Comparison of ENCODE assay signal across 31 cellular contexts in the genomic region with DNA sequence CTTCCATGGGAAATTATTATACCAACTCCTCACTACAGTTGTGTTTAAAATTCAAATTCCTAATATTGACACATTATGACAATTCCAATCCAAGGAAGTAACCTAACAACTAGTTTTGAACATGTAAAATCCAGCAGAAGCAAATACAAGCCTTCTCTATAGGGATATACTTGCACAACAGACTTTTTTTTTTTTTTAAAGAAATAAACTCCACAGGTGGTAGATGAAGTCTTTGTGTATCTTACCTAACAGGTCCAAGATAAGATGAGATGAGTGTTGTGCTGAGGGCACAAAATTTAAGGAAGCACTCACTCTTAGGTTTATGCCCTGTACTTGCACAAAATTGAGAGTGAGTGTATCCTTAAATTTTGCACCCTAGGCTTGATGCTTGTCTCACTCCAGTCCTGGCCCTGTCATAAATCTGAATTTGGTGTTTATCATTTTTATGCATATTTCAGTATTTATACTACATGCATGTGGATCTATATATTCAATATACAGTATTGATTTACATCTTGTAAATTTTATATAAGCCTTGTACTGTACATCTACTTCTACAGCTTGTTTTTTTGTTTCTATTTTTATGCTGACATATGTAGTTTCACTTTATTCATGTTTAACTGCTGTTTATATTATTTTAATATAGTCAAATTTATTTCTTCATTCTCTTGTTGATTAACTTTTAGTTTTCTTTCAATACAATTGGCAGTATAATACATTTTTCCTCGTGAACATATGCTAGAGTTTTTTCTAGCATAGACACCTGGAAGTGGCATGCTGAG.
"Had no signal": no experiment of that assay in that cellular context is flagged by ENCODE, and none has a peak within 500 bp of the region (broad histone marks: within the 10 kb centered on the region; RNA-seq: fewer than 3 reads in every experiment).

No MANE protein-coding gene starts in this region.

- ATAC-seq: activated CD4-positive, CD25-positive, alpha-beta regulatory T cell treated with anti-CD3 and anti-CD28 coated beads, Interleukin-2, amount 50 U/mL, for 24 hours; effector memory CD8-positive, alpha-beta T cell; gastroesophageal sphincter; lower lobe of right lung; mucosa of descending colon; sciatic nerve; stimulated activated memory B cell treated with anti-CD40 and anti-IgM and Interleukin-4, amounts not matched to agents 10 μg/mL and 1 μg/mL and 100 μg/mL, for 72 hours; stimulated activated naive CD8-positive, alpha-beta T cell treated with anti-CD3 and anti-CD28 coated beads, Interleukin-15, amount 100 ng/mL, for 72 hours had no signal

- H3K36me3 ChIP-seq: adrenal gland, ascending aorta, colonic mucosa, gastroesophageal sphincter, lower lobe of right lung, ovary, WERI-Rb-1 had no signal

- H3K4me3 ChIP-seq: adrenal gland, ascending aorta, cardiac muscle cell, colonic mucosa, gastroesophageal sphincter, hepatocyte, lower lobe of right lung, mucosa of descending colon, ovary, skin epidermis had no signal

- DNase-seq: activated CD4-positive, alpha-beta memory T cell treated with anti-CD3 and anti-CD28 coated beads for 36 hours; activated CD4-positive, alpha-beta T cell treated with anti-CD3 and anti-CD28 coated beads, Interleukin-2, amount 10 ng/mL, durations not matched to agents 24 days and 14 days; activated CD8-positive, alpha-beta memory T cell treated with anti-CD3 and anti-CD28 coated beads, Interleukin-2, amount 50 U/mL, for 4 hours; activated effector memory CD4-positive, alpha-beta T cell treated with anti-CD3 and anti-CD28 coated beads, Interleukin-2, amount 50 U/mL, for 16 hours; activated naive CD4-positive, alpha-beta T cell treated with anti-CD3 and anti-CD28 coated beads for 36 hours; activated naive CD8-positive, alpha-beta T cell treated with anti-CD3 and anti-CD28 coated beads for 36 hours; activated T-cell treated with anti-CD3 and anti-CD28 coated beads, Interleukin-2, amount 50 U/mL, for 1 hour; adrenal gland; cerebellar nuclear complex; colonic mucosa; dorsolateral prefrontal cortex; effector memory CD8-positive, alpha-beta T cell; erythroblast; kidney; lower lobe of right lung; mesendoderm; mucosa of descending colon; ovary; stimulated activated CD4-positive, alpha-beta T cell treated with anti-CD3 and anti-CD28 coated beads, Interleukin-4, amount 100 ng/mL, for 24 hours; stimulated activated naive CD8-positive, alpha-beta T cell treated with anti-CD3 and anti-CD28 coated beads, Interleukin-15, amount 100 ng/mL, for 72 hours; substantia nigra; T-helper 9 cell; WERI-Rb-1 had no signal

- H3K27me3 ChIP-seq: adrenal gland, ascending aorta, cardiac muscle cell, colonic mucosa, dorsolateral prefrontal cortex, gastroesophageal sphincter, hepatocyte, ovary had no signal

- H3K27ac ChIP-seq: adrenal gland, ascending aorta, cardiac muscle cell, colonic mucosa, dorsolateral prefrontal cortex, gastroesophageal sphincter, hepatocyte, lower lobe of right lung, ovary, skin epidermis, WERI-Rb-1 had no signal

- H3K79me2 ChIP-seq: hepatocyte had no signal

- H2AFZ ChIP-seq: hepatocyte had no signal

- H3K4me1 ChIP-seq: adrenal gland, ascending aorta, colonic mucosa, gastroesophageal sphincter, lower lobe of right lung had no signal

- H3K9me3 ChIP-seq: adrenal gland, ascending aorta, colonic mucosa, gastroesophageal sphincter, mucosa of descending colon, ovary had no signal
